16 cellular contexts compared by ENCODE assay signal in the genomic region with DNA sequence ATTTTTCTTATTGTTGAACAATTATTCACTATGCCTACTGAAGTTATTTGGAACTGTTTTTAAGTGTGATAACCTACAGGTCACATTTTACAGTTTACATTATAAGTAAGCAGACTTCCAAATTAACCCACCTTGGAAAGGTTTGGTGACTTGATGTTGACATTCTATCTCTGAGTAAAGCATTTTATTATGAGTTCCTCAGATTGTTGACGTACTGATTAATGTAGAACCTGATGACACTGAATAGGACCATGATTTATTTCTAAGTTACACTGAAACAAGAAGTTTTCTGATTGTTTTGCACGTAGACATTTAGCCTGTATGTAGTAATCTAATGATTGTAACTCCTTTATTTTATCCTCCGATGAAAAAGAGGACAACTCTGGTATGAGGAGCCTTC. TPM values are rescaled to one million over a fixed set of nuclear protein-coding genes. Genes with fewer than 3 reads are reported as not detected.
DNase-seq lines count a peak whose midpoint lies in the region; ATAC-seq and TF ChIP-seq lines count a peak whose summit lies in the region.
"Had no signal": no experiment of that assay in that cellular context is flagged by ENCODE, and none has a peak within 500 bp of the region (broad histone marks: within the 10 kb centered on the region; RNA-seq: fewer than 3 reads in every experiment).

No MANE protein-coding gene starts in this region.

- H2AK5ac ChIP-seq in mesendoderm (ENCODE audit: low read length), result no peak overlapping the region

- no peaks in the 10 kb centered on the region for H3K9me2 ChIP-seq in HCT116 (ENCODE audit: insufficient read depth)
- H3K9me2 ChIP-seq in PC-9 (ENCODE audit: insufficient read depth), result no peaks in the 10 kb centered on the region

- TF ChIP-seq POLR2A in HCT116 (IDR thresholded peaks at IDR 0.05; ENCODE audit: borderline replicate concordance, extremely low read depth, insufficient read depth, insufficient read length), result no peak

- peak overlapping the region; percentile 88 for H3K27ac ChIP-seq in ACC112 (ENCODE audit: low read depth, low read length)
- H3K27ac ChIP-seq in HCT116 (ENCODE audit: low read depth, low read length), result no peak overlapping the region
- H3K27ac ChIP-seq in PC-9, result peak overlapping the region; percentile 99
- H3K27ac ChIP-seq in mesendoderm (ENCODE audit: low read depth, low read length), result no peak overlapping the region

- no peak overlapping the region for H3K4me3 ChIP-seq in ACC112 (ENCODE audit: low read depth, low read length)
- no peak overlapping the region for H3K4me3 ChIP-seq in HCT116 (replicated peaks in 1 of 2; ENCODE audit: low read depth in 1 of 2, low read length in 2 of 2)
- H3K4me3 ChIP-seq in PC-9, result no peak overlapping the region
- no peak overlapping the region for H3K4me3 ChIP-seq in mesendoderm (ENCODE audit: low read length)
- H3K4me3 ChIP-seq: BLaER1 treated with 17β-estradiol and CSF1 and Interleukin-3, amounts not matched to agents 10 nM and 100 nM; HAP-1 had no signal

- H2AFZ ChIP-seq in ACC112 (ENCODE audit: low read length, unreplicated experiment) (no peak overlapping the region), HCT116 (ENCODE audit: low read depth, low read length, poor library complexity, severe bottlenecking) (peak overlapping the region; percentile 93), PC-9 (no peak overlapping the region)

- 0 out of 2 replicates have a peak, but pooled peaks cover 5% of the 10 kb centered on the region for H3F3A ChIP-seq in PC-9 (ENCODE audit: insufficient read depth, low read depth)

- BruUV-seq in HCT116 (replicated peaks; lab: Mats Ljungman, UMichigan), result no TSS peak
- no TSS peak for BruUV-seq in PC-9 (replicated peaks; lab: Mats Ljungman, UMichigan)

- intact Hi-C loops in HCT116 (cut with micrococcal nuclease) (loop anchor here (5.0 kb wide), 1 partner anchor 42 kb away; a partner anchor contains a TSS), PC-9 (cut with micrococcal nuclease; ENCODE audit: unreplicated experiment) (no loop called here)

- WGBS in mesendoderm (ENCODE audit: extremely low coverage, insufficient coverage, low lambda C conversion rate), result no CpG with 5 or more reads among the region's 3 CpGs

- ATAC-seq in HCT116, result no peak
- ATAC-seq in HG02852 (IDR thresholded peaks at IDR 0.05; ENCODE audit: unreplicated experiment), result no peak
- ATAC-seq: CD8-positive, alpha-beta T cell had no signal

- RAD21 ChIA-PET in HCT116 (lab: Charles Lee; ENCODE audit: low non-redundant PET in 1 of 2, low total read pairs in 2 of 2, uncharacterized antibody in 2 of 2, unreplicated experiment in 2 of 2), result no interaction called here

- H4K8ac ChIP-seq in mesendoderm (ENCODE audit: low read depth, low read length), result no peak overlapping the region

- no peak overlapping the region for H2BK120ac ChIP-seq in mesendoderm (ENCODE audit: low read depth, low read length)

- H3K4me1 ChIP-seq in ACC112 (ENCODE audit: control insufficient read depth, insufficient read depth, low read length, unreplicated experiment) (peaks cover 23% of the 10 kb centered on the region), HCT116 (ENCODE audit: control insufficient read depth in 1 of 2, insufficient read depth in 2 of 2, low read length in 2 of 2) (peaks cover 8 to 15% of the 10 kb centered on the region in 2 experiments), PC-9 (replicated peaks; ENCODE audit: insufficient read depth) (peaks cover 14% of the 10 kb centered on the region), mesendoderm (ENCODE audit: control insufficient read depth, low read depth, low read length) (no peaks in the 10 kb centered on the region)
- H3K4me1 ChIP-seq: HAP-1 had no signal

- CTCF ChIA-PET in HCT116 (lab: Charles Lee) (interaction anchor here (0.6 to 1.9 kb wide), 5 partner anchors 11 to 79 kb away, joined by 3 to 7 read pairs (median 3); a partner anchor contains a TSS), PC-9 (lab: Charles Lee) (no interaction called here)

- no peak for TF ChIP-seq RAD21 in HCT116 (IDR thresholded peaks at IDR 0.05; ENCODE audit: low read depth)

- no peaks in the 10 kb centered on the region for H3K79me1 ChIP-seq in mesendoderm (ENCODE audit: low read length)

- no peak overlapping the region for H3K18ac ChIP-seq in mesendoderm (ENCODE audit: low read length)

- no peak overlapping the region for H4K5ac ChIP-seq in mesendoderm (ENCODE audit: low read length)

- no peaks in the 10 kb centered on the region for H3K79me2 ChIP-seq in ACC112 (ENCODE audit: control insufficient read depth, insufficient read depth, low read length, unreplicated experiment)
- H3K79me2 ChIP-seq in HCT116 (ENCODE audit: insufficient read depth, low read length), result no peaks in the 10 kb centered on the region
- no peaks in the 10 kb centered on the region for H3K79me2 ChIP-seq in PC-9 (ENCODE audit: low read depth)
- H3K79me2 ChIP-seq in mesendoderm (ENCODE audit: control insufficient read depth, insufficient read depth, low read length), result no peaks in the 10 kb centered on the region

- no peak overlapping the region for H3K4me2 ChIP-seq in HCT116 (ENCODE audit: low read length)
- no peak overlapping the region for H3K4me2 ChIP-seq in PC-9
- H3K4me2 ChIP-seq in mesendoderm (ENCODE audit: low read length), result no peak overlapping the region

- H3K36me3 ChIP-seq in ACC112 (ENCODE audit: insufficient read depth, low read length), result no peaks in the 10 kb centered on the region
- no peaks in the 10 kb centered on the region for H3K36me3 ChIP-seq in HCT116 (ENCODE audit: control insufficient read depth in 1 of 2, insufficient read depth in 2 of 2, low read length in 2 of 2)
- H3K36me3 ChIP-seq in PC-9 (ENCODE audit: low read depth), result no peaks in the 10 kb centered on the region
- no peaks in the 10 kb centered on the region for H3K36me3 ChIP-seq in mesendoderm (ENCODE audit: control insufficient read depth, insufficient read depth, low read length)
- H3K36me3 ChIP-seq: BLaER1 treated with 17β-estradiol and CSF1 and Interleukin-3, amounts not matched to agents 10 nM and 100 nM; HAP-1 had no signal

- H3K9me3 ChIP-seq in HCT116 (ENCODE audit: control insufficient read depth in 1 of 2, insufficient read depth in 1 of 2, low read depth in 1 of 2, low read length in 2 of 2) (no peaks in the 10 kb centered on the region), PC-9 (ENCODE audit: insufficient read depth, low read depth) (peaks cover 3% of the 10 kb centered on the region; the same call in 1 of the 2 replicates)
- H3K9me3 ChIP-seq: HAP-1 had no signal

- no peak overlapping the region for H3K56ac ChIP-seq in mesendoderm (ENCODE audit: low read length)

- POLR2A ChIA-PET in HCT116 (lab: Charles Lee) (interaction anchor here (1.2 to 2.4 kb wide), 3 partner anchors 10 to 43 kb away, joined by 3 to 7 read pairs (median 6); a partner anchor contains a TSS), PC-9 (lab: Charles Lee; ENCODE audit: unreplicated experiment) (interaction anchor here (0.7 kb wide), 2 partner anchors 59 to 1897 kb away, joined by 3 to 6 read pairs; no protein-coding TSS in a partner anchor)

- H3K23ac ChIP-seq in mesendoderm (ENCODE audit: low read length), result no peak overlapping the region

- DNase-seq in HCT116 (ENCODE audit: low read depth, low spot score) (no peak), PC-9 (no peak), mesendoderm (no peak), NCI-H82 treated with DMSO at 0.1 percent for 48 hours (lab: John Stamatoyannopoulos, UW; ENCODE audit: unreplicated experiment) (no peak), HK-2 (ENCODE audit: unreplicated experiment) (no peak)
- DNase-seq: CD8-positive, alpha-beta T cell; KBM-7; NCI-H1436 treated with DMSO at 0.1 percent for 48 hours; NCI-H1930; Right ventricle myocardium superior had no signal

- no peak overlapping the region for H2BK5ac ChIP-seq in mesendoderm (ENCODE audit: low read length)

- TF ChIP-seq CTCF in HCT116 (IDR thresholded peaks at IDR 0.05 in 2 of 3, conservative IDR thresholded peaks at IDR 0.05 in 1 of 3; ENCODE audit: borderline replicate concordance in 1 of 3, insufficient read depth in 1 of 3, low read depth in 2 of 3, low read length in 2 of 3) (no peak), PC-9 (conservative IDR thresholded peaks at IDR 0.05) (no peak)

- no peak overlapping the region for H3K4ac ChIP-seq in mesendoderm (ENCODE audit: low read depth, low read length)

- H4K20me1 ChIP-seq in HCT116 (ENCODE audit: insufficient read depth) (no peaks in the 10 kb centered on the region), PC-9 (ENCODE audit: insufficient read depth) (no peaks in the 10 kb centered on the region)
- H4K20me1 ChIP-seq: BLaER1 treated with 17β-estradiol and CSF1 and Interleukin-3, amounts not matched to agents 10 nM and 100 nM had no signal

- H3K27me3 ChIP-seq in ACC112 (ENCODE audit: insufficient read depth, low read length), result no peaks in the 10 kb centered on the region
- no peaks in the 10 kb centered on the region for H3K27me3 ChIP-seq in HCT116 (ENCODE audit: insufficient read depth, low read length)
- no peaks in the 10 kb centered on the region for H3K27me3 ChIP-seq in PC-9 (ENCODE audit: insufficient read depth, low read depth)
- H3K27me3 ChIP-seq in mesendoderm (ENCODE audit: insufficient read depth, low read length, poor library complexity), result no peaks in the 10 kb centered on the region
- H3K27me3 ChIP-seq: BLaER1 treated with 17β-estradiol and CSF1 and Interleukin-3, amounts not matched to agents 10 nM and 100 nM had no signal

- H2BK15ac ChIP-seq in mesendoderm (replicated peaks; ENCODE audit: low read depth), result peak overlapping the region; percentile 74

- H3K9ac ChIP-seq in HCT116 (ENCODE audit: low read length), result no peak overlapping the region
- no peak overlapping the region for H3K9ac ChIP-seq in mesendoderm (ENCODE audit: low read length)

TF ChIP-seq in HCT116, 20 proteins besides CTCF, POLR2A, EP300 and RAD21 (continues in another document):
- TF ChIP-seq FOSL1 (IDR thresholded peaks at IDR 0.05; ENCODE audit: low read depth) (no peak), SP1 (IDR thresholded peaks at IDR 0.05; ENCODE audit: low read depth) (no peak)

RNA-seq across cellular contexts. Expression of a gene that starts 17.0 kb away (rescaled TPM):
- total RNA-seq in HCT116 (2021; ENCODE audit: unreplicated experiment), result 1.9 TPM
- polyA plus RNA-seq in HCT116 (2012), result 1.7 and 1.9 TPM in 2 replicates
- total RNA-seq in PC-9 (2021), result not detected in 2 replicates
- 1.2 TPM for polyA plus RNA-seq in mesendoderm (2013, experiment 1 of 2)
- 1.7 TPM for polyA plus RNA-seq in mesendoderm (2013, experiment 2 of 2)
- total RNA-seq: OCI-LY7 had no signal

RNA-seq across cellular contexts. Expression of a gene that starts 43.5 kb away (rescaled TPM):
- total RNA-seq in HCT116 (2021; ENCODE audit: unreplicated experiment) (1.8 TPM), PC-9 (2021) (1.6 and 1.7 TPM in 2 replicates)
- 3.1 and 5.9 TPM in 2 replicates for polyA plus RNA-seq in HCT116 (2012)
- 0.38 TPM for polyA plus RNA-seq in mesendoderm (2013, experiment 1 of 2)
- polyA plus RNA-seq in mesendoderm (2013, experiment 2 of 2), result 0.48 TPM
- total RNA-seq: OCI-LY7 had no signal

RNA-seq across cellular contexts. Expression of a gene that starts 57.0 kb away (rescaled TPM):
- total RNA-seq in HCT116 (2021; ENCODE audit: unreplicated experiment) (not detected), PC-9 (2021) (not detected in 2 replicates)
- not detected in 2 replicates for polyA plus RNA-seq in HCT116 (2012)
- polyA plus RNA-seq in mesendoderm (2013, experiment 1 of 2), result 2.7 TPM
- polyA plus RNA-seq in mesendoderm (2013, experiment 2 of 2), result 2.7 TPM
- total RNA-seq: CD8-positive, alpha-beta T cell; OCI-LY7; SK-MEL-5 had no signal

Comparison
In these comparisons a context has a peak if more than half of its experiments do, and no peak if none do; other contexts are left out.
1. H3K27ac ChIP-seq: peak in ACC112 (single experiment) and PC-9 (single experiment); none in HCT116 (single experiment) and mesendoderm (single experiment).